9 cellular contexts compared by ENCODE assay signal in the genomic region with DNA sequence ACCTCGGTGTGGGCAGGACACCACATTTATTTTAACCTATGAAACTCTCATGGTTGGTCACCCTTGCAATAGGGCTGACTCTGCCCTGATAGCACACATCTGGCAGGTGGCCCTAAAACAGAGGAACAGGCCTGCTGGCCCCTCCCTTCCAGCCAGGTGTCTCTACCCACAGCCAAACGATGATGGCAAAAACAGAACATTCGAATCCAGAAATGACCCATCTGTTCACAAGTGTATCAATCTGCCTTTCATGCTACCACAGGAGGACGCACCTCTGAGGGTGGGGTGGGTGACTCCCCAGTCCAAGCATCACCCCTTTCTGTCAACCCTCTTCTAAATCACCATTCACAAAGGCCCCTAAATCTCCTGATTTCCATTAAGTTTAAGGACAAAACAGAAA.
DNase-seq lines count a peak whose midpoint lies in the region; ATAC-seq and TF ChIP-seq lines count a peak whose summit lies in the region.
"Had no signal": no experiment of that assay in that cellular context is flagged by ENCODE, and none has a peak within 500 bp of the region (broad histone marks: within the 10 kb centered on the region; RNA-seq: fewer than 3 reads in every experiment).

No MANE protein-coding gene starts in this region.

- ATAC-seq in GM19397 (IDR thresholded peaks at IDR 0.05; ENCODE audit: unreplicated experiment) (peak; percentile 59), HG03378 (IDR thresholded peaks at IDR 0.05; ENCODE audit: unreplicated experiment) (peak; percentile 37), esophagus mucosa (peak; percentile 27)
- ATAC-seq: body of pancreas had no signal

- WGBS in endodermal cell (ENCODE audit: insufficient coverage in 1 of 2, insufficient read length in 1 of 2), 2 experiments: 94% methylated on average over 4 of the region's 4 CpGs; no CpG with 5 or more reads in 1 of the 2 experiments

- peaks cover 17% of the 10 kb centered on the region for H3K4me1 Mint-ChIP-seq in endodermal cell

- TF ChIP-seq CTCF in GM12865 (IDR thresholded peaks at IDR 0.05; ENCODE audit: insufficient read depth, low read depth, low read length, missing control alignments) (peak; percentile 6), endodermal cell (conservative IDR thresholded peaks at IDR 0.05) (no peak)

- H3K27ac Mint-ChIP-seq in endodermal cell: no peak overlapping the region

- no peaks in the 10 kb centered on the region for H3K27me3 ChIP-seq in endodermal cell (ENCODE audit: control insufficient read depth, insufficient read depth, low read length, poor library complexity, severe bottlenecking)
- H3K27me3 ChIP-seq: body of pancreas had no signal

- H3K36me3 ChIP-seq in endodermal cell (ENCODE audit: control insufficient read depth, insufficient read depth, low read length): peaks cover 24% of the 10 kb centered on the region

- H3K36me3 Mint-ChIP-seq in endodermal cell (ENCODE audit: low read depth): peaks cover 24% of the 10 kb centered on the region

- H3K27ac ChIP-seq in endodermal cell (ENCODE audit: low read depth, low read length): no peak overlapping the region
- H3K27ac ChIP-seq: body of pancreas had no signal

- H3K4me3 ChIP-seq in GM12865 (ENCODE audit: low read depth, low read length): no peak overlapping the region
- no peak overlapping the region for H3K4me3 ChIP-seq in endodermal cell (ENCODE audit: low read length)
- H3K4me3 ChIP-seq: body of pancreas had no signal

- no peaks in the 10 kb centered on the region for H3K9me3 ChIP-seq in endodermal cell (ENCODE audit: control insufficient read depth, low read length)
- H3K9me3 ChIP-seq: body of pancreas had no signal

- no peaks in the 10 kb centered on the region for H3K27me3 Mint-ChIP-seq in endodermal cell (ENCODE audit: insufficient read depth)

- H3K4me3 Mint-ChIP-seq in endodermal cell: no peak overlapping the region

- no peaks in the 10 kb centered on the region for H3K4me1 ChIP-seq in endodermal cell (ENCODE audit: control insufficient read depth, insufficient read depth, low read length)

- peak; percentile 92 for DNase-seq in GM12865 (ENCODE audit: low read depth)
- DNase-seq in dermis blood vessel endothelial cell: no peak
- DNase-seq in inferior parietal cortex (ENCODE audit: extremely low spot score): no peak
- DNase-seq in DMS79 (lab: John Stamatoyannopoulos, UW): no peak
- DNase-seq in endodermal cell: no peak
- DNase-seq: body of pancreas had no signal

- no peaks in the 10 kb centered on the region for H3K9me3 Mint-ChIP-seq in endodermal cell

- no peak overlapping the region for H3K9ac ChIP-seq in endodermal cell (ENCODE audit: extremely low read depth, low read length, poor library complexity, severe bottlenecking)
